1 cellular context compared by ENCODE assay signal in the genomic region with DNA sequence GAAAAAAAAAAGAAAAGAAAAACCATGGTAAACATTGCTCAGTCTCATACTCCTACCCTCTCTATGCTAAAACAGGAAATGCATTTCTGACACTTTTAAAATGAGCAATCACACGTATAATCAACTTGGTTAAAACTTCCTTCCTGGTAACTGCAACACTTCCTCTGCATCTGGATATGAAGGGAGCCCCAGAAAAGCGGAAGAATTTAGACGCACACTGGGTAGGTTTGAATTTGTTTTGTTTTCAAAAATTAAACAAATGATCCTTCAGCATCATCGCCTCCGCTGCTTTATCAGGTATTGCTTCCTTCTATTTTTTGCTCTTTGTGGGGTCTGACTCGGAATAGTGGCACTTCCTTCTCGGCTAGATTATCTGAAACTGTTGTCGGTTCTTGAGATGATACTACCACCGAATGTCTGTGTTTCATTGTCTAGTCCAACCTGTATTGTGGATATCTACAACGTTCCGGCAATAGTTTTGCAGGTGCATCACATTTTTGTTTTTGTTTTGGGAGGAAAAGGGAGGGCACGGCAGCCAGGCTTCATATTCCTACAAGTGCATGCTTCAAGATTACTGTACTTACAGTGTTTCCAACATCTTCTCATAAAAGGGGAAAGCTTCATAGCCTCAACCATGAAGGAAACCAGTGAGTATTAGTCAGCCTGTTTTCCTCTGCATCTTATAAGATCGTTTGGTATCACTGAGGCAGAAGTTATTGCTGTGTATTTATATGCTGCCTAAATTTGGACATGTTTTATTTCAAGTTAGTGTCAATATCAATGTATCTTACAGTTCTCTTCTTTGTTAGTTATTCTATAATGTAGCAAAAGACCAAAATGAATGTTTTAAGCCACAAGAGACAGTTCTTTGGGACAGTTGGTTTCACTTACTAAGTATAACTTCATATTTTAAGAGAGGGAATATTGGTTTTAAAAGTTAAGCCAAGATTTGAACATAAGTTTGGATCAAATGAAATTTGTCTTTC.
TF ChIP-seq lines count a peak whose summit lies in the region.

Gene PIK3CG (plus strand): TSS at position 153 of the 986 bp plus-strand sequence. CDS start 2,280 bp downstream, outside the sequence.

TF ChIP-seq in IMR-90, 13 proteins besides CTCF, POLR2A, EP300 and RAD21:
- TF ChIP-seq, protein P1, sequence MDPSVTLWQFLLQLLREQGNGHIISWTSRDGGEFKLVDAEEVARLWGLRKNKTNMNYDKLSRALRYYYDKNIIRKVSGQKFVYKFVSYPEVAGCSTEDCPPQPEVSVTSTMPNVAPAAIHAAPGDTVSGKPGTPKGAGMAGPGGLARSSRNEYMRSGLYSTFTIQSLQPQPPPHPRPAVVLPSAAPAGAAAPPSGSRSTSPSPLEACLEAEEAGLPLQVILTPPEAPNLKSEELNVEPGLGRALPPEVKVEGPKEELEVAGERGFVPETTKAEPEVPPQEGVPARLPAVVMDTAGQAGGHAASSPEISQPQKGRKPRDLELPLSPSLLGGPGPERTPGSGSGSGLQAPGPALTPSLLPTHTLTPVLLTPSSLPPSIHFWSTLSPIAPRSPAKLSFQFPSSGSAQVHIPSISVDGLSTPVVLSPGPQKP (IDR thresholded peaks at IDR 0.05; ENCODE audit: borderline replicate concordance, low read depth, low read length), result no peak
- no peak for TF ChIP-seq FOS (IDR thresholded peaks at IDR 0.05; ENCODE audit: low read depth, low read length)
- no peak for TF ChIP-seq MXI1 (IDR thresholded peaks at IDR 0.05; ENCODE audit: borderline replicate concordance, low read depth, low read length)
- no peak for TF ChIP-seq RFX5 (IDR thresholded peaks at IDR 0.05; ENCODE audit: low read depth, low read length)
- no peak for TF ChIP-seq SMC3 (IDR thresholded peaks at IDR 0.05; ENCODE audit: low read depth, low read length)
- TF ChIP-seq CHD1 (IDR thresholded peaks at IDR 0.05; ENCODE audit: low read depth, low read length), result no peak
- no peak for TF ChIP-seq MAFK (IDR thresholded peaks at IDR 0.05; ENCODE audit: low read depth, low read length)
- TF ChIP-seq, protein P2, sequence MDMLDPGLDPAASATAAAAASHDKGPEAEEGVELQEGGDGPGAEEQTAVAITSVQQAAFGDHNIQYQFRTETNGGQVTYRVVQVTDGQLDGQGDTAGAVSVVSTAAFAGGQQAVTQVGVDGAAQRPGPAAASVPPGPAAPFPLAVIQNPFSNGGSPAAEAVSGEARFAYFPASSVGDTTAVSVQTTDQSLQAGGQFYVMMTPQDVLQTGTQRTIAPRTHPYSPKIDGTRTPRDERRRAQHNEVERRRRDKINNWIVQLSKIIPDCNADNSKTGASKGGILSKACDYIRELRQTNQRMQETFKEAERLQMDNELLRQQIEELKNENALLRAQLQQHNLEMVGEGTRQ (IDR thresholded peaks at IDR 0.05; ENCODE audit: low read depth, low read length), result no peak
- no peak for TF ChIP-seq NFE2L2 (IDR thresholded peaks at IDR 0.05; ENCODE audit: low read depth, low read length)
- TF ChIP-seq MAZ (IDR thresholded peaks at IDR 0.05; ENCODE audit: borderline replicate concordance, low read depth, low read length), result no peak
- no peak for TF ChIP-seq CEBPB (IDR thresholded peaks at IDR 0.05; ENCODE audit: low read depth, low read length)
- TF ChIP-seq BHLHE40 (IDR thresholded peaks at IDR 0.05; ENCODE audit: low read depth, low read length), result no peak
- no peak for TF ChIP-seq RCOR1 (IDR thresholded peaks at IDR 0.05; ENCODE audit: insufficient replicate concordance, low read length)
